1 cellular context compared by ENCODE assay signal in the genomic region with DNA sequence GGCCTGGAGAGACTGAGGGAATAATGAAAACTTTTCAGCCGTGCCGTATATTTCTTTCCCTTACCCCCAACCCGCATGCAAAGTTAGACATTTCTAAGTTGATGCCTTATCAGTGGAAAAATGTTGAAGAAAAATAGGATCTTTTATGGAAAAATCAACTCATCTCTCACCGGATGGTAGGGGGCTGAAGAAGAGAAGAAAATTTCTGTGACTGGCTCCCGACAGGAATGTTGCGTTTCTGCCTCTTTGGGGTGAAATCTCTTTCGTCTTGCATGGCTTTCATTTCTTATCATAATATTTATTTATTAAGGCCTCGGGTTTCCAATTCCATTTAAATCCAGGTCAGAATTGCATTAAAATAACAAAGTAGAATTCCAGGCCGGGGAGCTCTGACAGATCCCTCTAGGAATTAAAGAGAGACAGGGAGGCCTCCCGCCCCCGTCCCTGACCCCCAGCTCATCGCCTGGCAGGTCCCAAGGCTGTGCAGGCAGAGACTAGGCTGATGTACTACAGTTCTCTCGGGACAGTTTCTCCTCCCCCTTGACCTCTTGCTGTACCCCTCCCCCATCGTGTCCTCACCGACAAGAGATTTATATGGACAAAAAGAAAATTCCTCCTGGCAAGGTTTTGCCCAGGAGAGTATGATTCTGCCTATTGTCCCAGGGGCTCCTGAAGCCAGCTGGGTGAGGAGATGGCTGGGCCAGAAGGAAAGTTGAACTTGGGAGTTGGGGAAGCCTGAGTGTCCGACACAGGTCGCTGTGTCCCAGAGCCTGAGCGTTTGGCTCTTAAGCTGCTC.
TF ChIP-seq lines count a peak whose summit lies in the region.

No MANE protein-coding gene starts in this region.

TF ChIP-seq in GM23338, 12 proteins besides CTCF, POLR2A, EP300 and RAD21 (continued from another document):
- no peak for TF ChIP-seq ZNF462 (CRISPR knock-in tag; IDR thresholded peaks at IDR 0.05)
- no peak for TF ChIP-seq ZNF331 (CRISPR knock-in tag; IDR thresholded peaks at IDR 0.05; ENCODE audit: low read depth)
